Comparison of ENCODE assay signal across 9 cellular contexts in genomic region chr20:11676618-11677289, GRCh38.
DNase-seq lines count a peak whose midpoint lies in the region; ATAC-seq and TF ChIP-seq lines count a peak whose summit lies in the region.
"Had no signal": no experiment of that assay in that cellular context is flagged by ENCODE, and none has a peak within 500 bp of the region (broad histone marks: within the 10 kb centered on the region; RNA-seq: fewer than 3 reads in every experiment).

No MANE protein-coding gene starts in this region.

- H3K4me1 ChIP-seq in left lung, result no peaks in the 10 kb centered on the region
- H3K4me1 ChIP-seq in upper lobe of right lung, result no peaks in the 10 kb centered on the region

- H3K27me3 ChIP-seq in left lung, result no peaks in the 10 kb centered on the region
- H3K27me3 ChIP-seq in upper lobe of right lung, result no peaks in the 10 kb centered on the region

- no peaks in the 10 kb centered on the region for H3K9me3 ChIP-seq in left lung
- H3K9me3 ChIP-seq in upper lobe of right lung, result no peaks in the 10 kb centered on the region

- peak; percentile 94 for ATAC-seq in left lung
- ATAC-seq in upper lobe of right lung, result peak; percentile 86
- ATAC-seq in GM18868 (IDR thresholded peaks at IDR 0.05; ENCODE audit: unreplicated experiment), result no peak
- ATAC-seq in GM18517 (IDR thresholded peaks at IDR 0.05; ENCODE audit: unreplicated experiment), result no peak

- H3K4me3 ChIP-seq in cardiac fibroblast (replicated peaks in 1 of 2; ENCODE audit: low read depth in 2 of 2, low read length in 2 of 2), result no peak overlapping the region
- H3K4me3 ChIP-seq in left lung, result no peak overlapping the region
- H3K4me3 ChIP-seq in upper lobe of right lung, result no peak overlapping the region
- H3K4me3 ChIP-seq: skin epidermis had no signal

- H3K36me3 ChIP-seq in left lung (no peaks in the 10 kb centered on the region), upper lobe of right lung (no peaks in the 10 kb centered on the region)

- H3K27ac ChIP-seq in left lung (no peak overlapping the region), upper lobe of right lung (no peak overlapping the region)
- H3K27ac ChIP-seq: skin epidermis had no signal

- peak; percentile 68 for TF ChIP-seq CTCF in GM20000 (IDR thresholded peaks at IDR 0.05; ENCODE audit: extremely low read depth, missing control alignments)
- peak; percentile 89 for TF ChIP-seq CTCF in cardiac fibroblast (IDR thresholded peaks at IDR 0.05; ENCODE audit: low read depth, low read length)
- TF ChIP-seq CTCF in left lung (IDR thresholded peaks at IDR 0.05), result peak; percentile 63 to 68
- TF ChIP-seq CTCF in upper lobe of right lung (IDR thresholded peaks at IDR 0.05), result peak; percentile 79

- intact Hi-C loops in left lung (cut with DNase I), result no loop called here
- intact Hi-C loops in upper lobe of right lung (cut with DNase I), result no loop called here

- DNase-seq in COLO829 (ENCODE audit: low spot score) (peak; percentile 75), GM20000 (ENCODE audit: low spot score) (peak; percentile 51), NCI-H510A treated with DMSO at 0.1 percent for 48 hours (lab: John Stamatoyannopoulos, UW) (peak; percentile 75), cardiac fibroblast (ENCODE audit: low read depth in 2 of 2) (peak; percentile 63 to 64), left lung (peak in 1 of 2 donors; percentile 36), upper lobe of right lung (no peak)

Comparison
In these comparisons a context has a peak if more than half of its experiments do, and no peak if none do; other contexts are left out.
1. ATAC-seq: peak in left lung (single experiment) and upper lobe of right lung (single experiment); none in GM18868 (single experiment) and GM18517 (single experiment).
2. Peak in every context shown above with its lines, with median percentiles within 50 percentile points of each other: CTCF ChIP-seq.